8 cellular contexts compared by ENCODE assay signal in the genomic region with DNA sequence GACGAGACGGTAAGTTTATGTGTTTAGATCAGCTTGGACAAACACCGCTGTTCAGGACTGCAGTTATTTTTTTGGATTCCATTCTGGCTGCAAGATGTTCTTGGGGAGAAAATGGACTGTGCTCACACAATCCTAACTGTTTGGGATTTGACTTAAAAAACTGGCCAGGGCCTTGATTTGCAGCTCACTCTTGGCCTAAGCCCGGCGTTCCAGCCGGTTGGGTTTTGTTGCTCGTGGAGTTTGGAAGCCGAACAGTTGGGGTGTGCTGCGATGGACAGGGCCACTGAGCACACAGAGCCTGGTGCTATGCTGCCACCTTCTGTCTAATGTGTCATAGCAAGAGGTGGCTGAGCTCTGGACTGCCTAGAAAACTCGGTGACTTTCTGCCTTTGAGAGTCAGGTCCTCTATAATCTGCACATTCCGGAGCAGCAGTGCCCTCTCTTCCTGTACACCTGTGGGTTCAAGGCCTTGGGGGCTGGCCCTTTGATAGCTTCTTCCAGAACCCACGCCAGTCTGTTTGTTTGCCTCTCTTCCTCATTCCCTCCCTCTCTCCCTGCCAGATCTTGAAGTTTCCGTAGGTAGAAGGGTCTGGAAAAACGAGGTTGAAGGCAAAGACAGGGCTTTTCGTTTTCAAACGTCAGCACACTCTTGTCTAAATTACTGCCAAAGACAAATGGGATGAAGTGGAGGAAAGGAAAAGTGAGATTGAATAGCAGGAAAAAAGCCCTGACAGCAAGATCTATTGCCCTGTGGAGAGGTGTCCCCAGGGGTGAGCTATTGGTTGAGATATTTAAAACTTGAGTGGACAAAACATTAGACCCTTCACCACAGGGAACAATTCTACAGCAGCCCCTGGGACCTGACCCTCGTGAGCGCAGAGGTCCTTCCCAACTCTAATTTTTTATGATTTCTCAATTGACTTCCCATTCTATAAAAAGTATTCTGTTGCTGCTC.
DNase-seq lines count a peak whose midpoint lies in the region; ATAC-seq and TF ChIP-seq lines count a peak whose summit lies in the region.

No MANE protein-coding gene starts in this region.

- H3K9me3 ChIP-seq in gastroesophageal sphincter (no peaks in the 10 kb centered on the region), ovary (no peaks in the 10 kb centered on the region), tibial nerve (no peaks in the 10 kb centered on the region)

- H3K4me1 ChIP-seq in gastroesophageal sphincter (peaks cover 0 to 49% (median 12%) of the 10 kb centered on the region in 3 donors), ovary (ENCODE audit: insufficient read depth) (peaks cover 8% of the 10 kb centered on the region), tibial nerve (peaks cover 0 to 34% (median 7%) of the 10 kb centered on the region in 4 donors)

- peak; percentile 61 for ATAC-seq in GM21447 (IDR thresholded peaks at IDR 0.05; ENCODE audit: unreplicated experiment)
- peak; percentile 94 for ATAC-seq in gastroesophageal sphincter

- no peak for TF ChIP-seq EP300 in gastroesophageal sphincter (IDR thresholded peaks at IDR 0.05)
- no peak for TF ChIP-seq EP300 in ovary (IDR thresholded peaks at IDR 0.05)
- peak in 1 of 2 donors; percentile 63 for TF ChIP-seq EP300 in tibial nerve (IDR thresholded peaks at IDR 0.05)

- TF ChIP-seq POLR2A in gastroesophageal sphincter (IDR thresholded peaks at IDR 0.05) = no peak
- no peak for TF ChIP-seq POLR2A in ovary (IDR thresholded peaks at IDR 0.05)
- no peak for TF ChIP-seq POLR2A in tibial nerve (IDR thresholded peaks at IDR 0.05)

- intact Hi-C loops in ovary (cut with DNase I) = loop anchor here in 3 of 4 donors (5.0 to 10.0 kb wide), 6 partner anchors 230 to 910 kb away; a partner anchor contains a TSS

- DNase-seq in DMS 273 (lab: John Stamatoyannopoulos, UW; ENCODE audit: unreplicated experiment) = peak; percentile 84
- DNase-seq in KBM-7 = peak; percentile 79
- DNase-seq in RPMI7951 (ENCODE audit: low read depth) = peak; percentile 74
- peak; percentile 75 for DNase-seq in activated effector memory CD4-positive, alpha-beta T cell treated with anti-CD3 and anti-CD28 coated beads, Interleukin-2, amount 50 U/mL, for 16 hours
- DNase-seq in ovary = peak; percentile 87 to 90 (median 89)
- DNase-seq in tibial nerve (ENCODE audit: low spot score in 2 of 2) = peak; percentile 74 to 87

- WGBS in gastroesophageal sphincter (ENCODE audit: low coverage in 1 of 2), 2 donors = 15 to 20% methylated on average over 9 to 10 of the region's 18 CpGs
- WGBS in ovary, 3 donors = 11 to 13% (median 12%) methylated on average over 18 of the region's 18 CpGs
- WGBS in tibial nerve, 2 donors = 14 to 17% methylated on average over 18 of the region's 18 CpGs

- H3K27ac ChIP-seq in gastroesophageal sphincter (peak overlapping the region in 3 of 4 donors; percentile 44 to 67 (median 53)), ovary (peak overlapping the region in 1 of 2 donors; percentile 46), tibial nerve (peak overlapping the region in 2 of 4 donors; percentile 53 to 65)

- in situ Hi-C loops in KBM-7 (cut with MboI; ENCODE audit: low pct_unique_long_range_greater_than_20kb, low sequenced_read_pairs) = no loop called here

- H3K27me3 ChIP-seq in gastroesophageal sphincter (no peaks in the 10 kb centered on the region), ovary (no peaks in the 10 kb centered on the region), tibial nerve (no peaks in the 10 kb centered on the region)

- peak; percentile 39 to 90 (median 80) for TF ChIP-seq CTCF in gastroesophageal sphincter (IDR thresholded peaks at IDR 0.05)
- TF ChIP-seq CTCF in ovary (IDR thresholded peaks at IDR 0.05) = peak; percentile 73 to 86 (median 79)
- peak; percentile 72 to 93 (median 84) for TF ChIP-seq CTCF in tibial nerve (IDR thresholded peaks at IDR 0.05)

- H3K4me3 ChIP-seq in gastroesophageal sphincter = no peak overlapping the region
- no peak overlapping the region for H3K4me3 ChIP-seq in ovary
- H3K4me3 ChIP-seq in tibial nerve = no peak overlapping the region

- H3K36me3 ChIP-seq in gastroesophageal sphincter = no peaks in the 10 kb centered on the region
- H3K36me3 ChIP-seq in ovary = no peaks in the 10 kb centered on the region
- no peaks in the 10 kb centered on the region for H3K36me3 ChIP-seq in tibial nerve
